24 cellular contexts compared by ENCODE assay signal in genomic region chr9:88219601-88220000, GRCh38.
DNase-seq lines count a peak whose midpoint lies in the region; ATAC-seq and TF ChIP-seq lines count a peak whose summit lies in the region.
"Had no signal": no experiment of that assay in that cellular context is flagged by ENCODE, and none has a peak within 500 bp of the region (broad histone marks: within the 10 kb centered on the region; RNA-seq: fewer than 3 reads in every experiment).

No MANE protein-coding gene starts in this region.

- no peak overlapping the region for H3K4me3 ChIP-seq in GM23338
- H3K4me3 ChIP-seq: GM23248, SJSA1 had no signal

- intact Hi-C loops in dendritic cell treated with granulocyte-macrophage colony-stimulating factor and Interleukin-4, amounts not matched to agents 40 ng/mL and 50 ng/mL, for 4 days (cut with micrococcal nuclease): no loop called here

- H3K9me2 ChIP-seq in GM23338 (ENCODE audit: insufficient read depth): no peaks in the 10 kb centered on the region

- no peak overlapping the region for H3K27ac Mint-ChIP-seq in GM23338
- H3K27ac Mint-ChIP-seq in dendritic cell treated with granulocyte-macrophage colony-stimulating factor and Interleukin-4, amounts not matched to agents 40 ng/mL and 50 ng/mL, for 4 days: peak overlapping the region; percentile 64
- H3K27ac Mint-ChIP-seq in mesothelial cell of epicardium: peak overlapping the region; percentile 47
- no peak overlapping the region for H3K27ac Mint-ChIP-seq in effector memory CD8-positive, alpha-beta T cell
- H3K27ac Mint-ChIP-seq: CD4-positive, CD25-positive, alpha-beta regulatory T cell had no signal

- H3K4me1 ChIP-seq in GM23338 (ENCODE audit: insufficient read depth): peaks cover 14% of the 10 kb centered on the region; the same call in 1 of the 2 replicates

- no peaks in the 10 kb centered on the region for H4K20me1 ChIP-seq in GM23338 (replicated peaks; ENCODE audit: insufficient read depth)

- H3K4me2 ChIP-seq in GM23338: no peak overlapping the region

- DNase-seq in AG08395 (ENCODE audit: low spot score) (peak; percentile 48), GM23338 (ENCODE audit: low spot score) (no peak), mesothelial cell of epicardium (ENCODE audit: low spot score in 2 of 2, unreplicated experiment in 2 of 2) (no peak), GM19240 (ENCODE audit: insufficient read length, low spot score) (no peak)
- DNase-seq in effector memory CD8-positive, alpha-beta T cell: no peak
- DNase-seq: ACHN; CD4-positive, CD25-positive, alpha-beta regulatory T cell; EL; GF-D8; GM23248; HCEC 1CT; NCI-H1105; NCI-H146; NCI-H2029; NCI-H345; NCI-H524; NCI-H82 had no signal

- TF ChIP-seq CTCF in GM23338 (conservative IDR thresholded peaks at IDR 0.05; ENCODE audit: low read depth in 2 of 2): no peak
- no peak for TF ChIP-seq CTCF in mesothelial cell of epicardium (IDR thresholded peaks at IDR 0.05; ENCODE audit: unreplicated experiment)

- H3K4me1 Mint-ChIP-seq in GM23338: peaks cover 21% of the 10 kb centered on the region
- peaks cover 39% of the 10 kb centered on the region for H3K4me1 Mint-ChIP-seq in dendritic cell treated with granulocyte-macrophage colony-stimulating factor and Interleukin-4, amounts not matched to agents 40 ng/mL and 50 ng/mL, for 4 days (ENCODE audit: low read depth)
- H3K4me1 Mint-ChIP-seq in mesothelial cell of epicardium: peaks cover 28% of the 10 kb centered on the region
- H3K4me1 Mint-ChIP-seq in effector memory CD8-positive, alpha-beta T cell (ENCODE audit: low read depth in 2 of 2): no peaks in the 10 kb centered on the region
- H3K4me1 Mint-ChIP-seq: IgD-negative memory B cell had no signal

- H3K9me3 Mint-ChIP-seq in GM23338 (no peaks in the 10 kb centered on the region), mesothelial cell of epicardium (no peaks in the 10 kb centered on the region)
- H3K9me3 Mint-ChIP-seq in dendritic cell treated with granulocyte-macrophage colony-stimulating factor and Interleukin-4, amounts not matched to agents 40 ng/mL and 50 ng/mL, for 4 days: no peaks in the 10 kb centered on the region
- H3K9me3 Mint-ChIP-seq in effector memory CD8-positive, alpha-beta T cell: no peaks in the 10 kb centered on the region

- H3F3A ChIP-seq in GM23338 (replicated peaks; ENCODE audit: low read depth): 0 out of 2 replicates have a peak, but pooled peaks cover 2% of the 10 kb centered on the region

- H3K36me3 Mint-ChIP-seq in GM23338 (ENCODE audit: low read depth) (no peaks in the 10 kb centered on the region), mesothelial cell of epicardium (no peaks in the 10 kb centered on the region)
- no peaks in the 10 kb centered on the region for H3K36me3 Mint-ChIP-seq in dendritic cell treated with granulocyte-macrophage colony-stimulating factor and Interleukin-4, amounts not matched to agents 40 ng/mL and 50 ng/mL, for 4 days (ENCODE audit: low read depth)
- H3K36me3 Mint-ChIP-seq in effector memory CD8-positive, alpha-beta T cell (ENCODE audit: insufficient read depth): no peaks in the 10 kb centered on the region
- H3K36me3 Mint-ChIP-seq: CD4-positive, CD25-positive, alpha-beta regulatory T cell; IgD-negative memory B cell had no signal

- H3K4me3 Mint-ChIP-seq in GM23338: no peak overlapping the region
- H3K4me3 Mint-ChIP-seq in dendritic cell treated with granulocyte-macrophage colony-stimulating factor and Interleukin-4, amounts not matched to agents 40 ng/mL and 50 ng/mL, for 4 days: peak overlapping the region; percentile 7
- no peak overlapping the region for H3K4me3 Mint-ChIP-seq in mesothelial cell of epicardium
- H3K4me3 Mint-ChIP-seq in effector memory CD8-positive, alpha-beta T cell: no peak overlapping the region
- H3K4me3 Mint-ChIP-seq: CD4-positive, CD25-positive, alpha-beta regulatory T cell; IgD-negative memory B cell had no signal

- no peak for ATAC-seq in GM23338
- ATAC-seq in HG03565 (IDR thresholded peaks at IDR 0.05; ENCODE audit: unreplicated experiment): no peak
- ATAC-seq in effector memory CD8-positive, alpha-beta T cell (replicated peaks): no peak
- no peak for ATAC-seq in HG03432 (IDR thresholded peaks at IDR 0.05; ENCODE audit: unreplicated experiment)
- ATAC-seq: Right ventricle myocardium inferior had no signal

- H2AFZ ChIP-seq in GM23338: 0 out of 2 replicates have a peak overlapping the region, but pooled peaks have one; percentile 63
- H2AFZ ChIP-seq: GM23248 had no signal

- no peaks in the 10 kb centered on the region for H3K36me3 ChIP-seq in GM23338 (ENCODE audit: insufficient read depth)
- H3K36me3 ChIP-seq: SJSA1 had no signal

- H3K27me3 Mint-ChIP-seq in GM23338 (ENCODE audit: insufficient read depth, low read depth, poor library complexity) (no peaks in the 10 kb centered on the region), mesothelial cell of epicardium (ENCODE audit: low read depth) (no peaks in the 10 kb centered on the region)
- peaks cover 6% of the 10 kb centered on the region for H3K27me3 Mint-ChIP-seq in dendritic cell treated with granulocyte-macrophage colony-stimulating factor and Interleukin-4, amounts not matched to agents 40 ng/mL and 50 ng/mL, for 4 days
- peaks cover 38 to 49% of the 10 kb centered on the region in 2 donors for H3K27me3 Mint-ChIP-seq in effector memory CD8-positive, alpha-beta T cell

- H3K79me2 ChIP-seq in GM23338 (replicated peaks; ENCODE audit: insufficient read depth): no peaks in the 10 kb centered on the region

- H3K27me3 ChIP-seq in GM23338 (ENCODE audit: insufficient read depth): no peaks in the 10 kb centered on the region
- H3K27me3 ChIP-seq: SJSA1 had no signal

- no peak overlapping the region for H3K27ac ChIP-seq in GM23338 (ENCODE audit: low read depth)
- H3K27ac ChIP-seq: 22Rv1, GM23248, SJSA1 had no signal

TF ChIP-seq in GM23338, 12 proteins besides CTCF, POLR2A, EP300 and RAD21 (continues in another document):
- TF ChIP-seq ZNF462 (CRISPR knock-in tag; IDR thresholded peaks at IDR 0.05) (no peak), ZNF331 (CRISPR knock-in tag; IDR thresholded peaks at IDR 0.05; ENCODE audit: low read depth) (no peak), ZNF114 (CRISPR knock-in tag; IDR thresholded peaks at IDR 0.05) (no peak), EZH2 (IDR thresholded peaks at IDR 0.05; ENCODE audit: low read depth, unreplicated experiment) (no peak)

Comparison
In these comparisons a context has a peak if more than half of its experiments do, and no peak if none do; other contexts are left out.
1. H3K27ac Mint-ChIP-seq: peak in dendritic cell treated with granulocyte-macrophage colony-stimulating factor and Interleukin-4, amounts not matched to agents 40 ng/mL and 50 ng/mL, for 4 days (single experiment) and mesothelial cell of epicardium (single experiment); none in GM23338 (single experiment) and effector memory CD8-positive, alpha-beta T cell (0 of 2).